9 cellular contexts compared by ENCODE assay signal in genomic region chr7:27172823-27173411, GRCh38.
DNase-seq lines count a peak whose midpoint lies in the region; ATAC-seq lines count a peak whose summit lies in the region.
"Had no signal": no experiment of that assay in that cellular context is flagged by ENCODE, and none has a peak within 500 bp of the region (broad histone marks: within the 10 kb centered on the region; RNA-seq: fewer than 3 reads in every experiment).

No MANE protein-coding gene starts in this region.

- DNase-seq in NCI-H1092 (lab: John Stamatoyannopoulos, UW) (peak; percentile 50), NCI-H1092 treated with DMSO at 0.1 percent for 48 hours (lab: John Stamatoyannopoulos, UW) (no peak), NCI-H69 (lab: John Stamatoyannopoulos, UW) (peak; percentile 91), NCI-H128 (lab: John Stamatoyannopoulos, UW; ENCODE audit: unreplicated experiment) (no peak), NCI-H2107 treated with DMSO at 0.1 percent for 48 hours (lab: John Stamatoyannopoulos, UW; ENCODE audit: unreplicated experiment) (no peak), NCI-H1694 treated with DMSO at 0.1 percent for 48 hours (lab: John Stamatoyannopoulos, UW) (no peak)
- DNase-seq in effector memory CD8-positive, alpha-beta T cell = no peak

- ATAC-seq in effector memory CD8-positive, alpha-beta T cell (replicated peaks) = peak; percentile 52

- peaks cover 19 to 26% of the 10 kb centered on the region in 2 donors for H3K4me1 Mint-ChIP-seq in effector memory CD8-positive, alpha-beta T cell (ENCODE audit: low read depth in 2 of 2)

- peak overlapping the region; percentile 80 for H2AFZ ChIP-seq in neuron (ENCODE audit: low read depth, low read length)

- H3K36me3 ChIP-seq in neuron (ENCODE audit: insufficient read depth, low read length) = no peaks in the 10 kb centered on the region

- H3K4me1 ChIP-seq in neuron (ENCODE audit: insufficient read depth, low read length) = peaks cover 3% of the 10 kb centered on the region

- H3K36me3 Mint-ChIP-seq in effector memory CD8-positive, alpha-beta T cell (ENCODE audit: insufficient read depth) = peaks cover 24% of the 10 kb centered on the region
- H3K36me3 Mint-ChIP-seq: CD4-positive, CD25-positive, alpha-beta regulatory T cell had no signal

- H3K27me3 Mint-ChIP-seq in effector memory CD8-positive, alpha-beta T cell = peaks cover 66 to 91% of the 10 kb centered on the region in 2 donors

- no peaks in the 10 kb centered on the region for H3K9me3 Mint-ChIP-seq in effector memory CD8-positive, alpha-beta T cell

- H3K27me3 ChIP-seq in neuron (ENCODE audit: insufficient read depth, low read length) = peaks cover 99% of the 10 kb centered on the region

- H3K4me3 ChIP-seq in neuron (ENCODE audit: low read length) = no peak overlapping the region

- peaks cover 5% of the 10 kb centered on the region for H3K9me3 ChIP-seq in neuron (ENCODE audit: low read length)

- H3K27ac Mint-ChIP-seq in effector memory CD8-positive, alpha-beta T cell = no peak overlapping the region

- H3K4me3 Mint-ChIP-seq in effector memory CD8-positive, alpha-beta T cell = peak overlapping the region; percentile 76 to 77

Comparison
In these comparisons a context has a peak if more than half of its experiments do, and no peak if none do; other contexts are left out.
1. DNase-seq: peak in NCI-H1092 (single experiment) and NCI-H69 (single experiment); none in NCI-H1092 treated with DMSO at 0.1 percent for 48 hours (single experiment), effector memory CD8-positive, alpha-beta T cell (0 of 3), NCI-H128 (single experiment), NCI-H2107 treated with DMSO at 0.1 percent for 48 hours (single experiment) and NCI-H1694 treated with DMSO at 0.1 percent for 48 hours (single experiment).